In genomic region chr5:151772029-151772867, GRCh38 we compare ENCODE assay signal across 8 cellular contexts. TPM values are rescaled to one million over a fixed set of nuclear protein-coding genes. Genes with fewer than 3 reads are reported as not detected.
A peak's percentile ranks its signal among the peaks of the same experiment; 100 is the strongest.
DNase-seq lines count a peak whose midpoint lies in the region; ATAC-seq, FAIRE-seq and TF ChIP-seq lines count a peak whose summit lies in the region.

No MANE protein-coding gene starts in this region.

- peak; percentile 71 for DNase-seq in D341Med (ENCODE audit: low spot score)
- no peak for DNase-seq in brain microvascular endothelial cell
- DNase-seq in inferior parietal cortex (ENCODE audit: extremely low spot score) = peak; percentile 27
- no peak for DNase-seq in spleen
- no peak for DNase-seq in D721Med (ENCODE audit: insufficient read length, low spot score)

- H3K4me2 ChIP-seq in SU-DHL-6 (ENCODE audit: low read depth, low read length, poor library complexity, severe bottlenecking) = peak overlapping the region; percentile 97

- TF ChIP-seq CTCF in HEK293 (tag by site-specific recombination; IDR thresholded peaks at IDR 0.05) (0 out of 2 replicates have a peak, but pooled peaks have one; percentile 7), SU-DHL-6 (IDR thresholded peaks at IDR 0.05; ENCODE audit: insufficient read depth, low read length, poor library complexity, severe bottlenecking) (no peak), brain microvascular endothelial cell (IDR thresholded peaks at IDR 0.05; ENCODE audit: low read depth, low read length, missing control alignments) (no peak), spleen (IDR thresholded peaks at IDR 0.05 in 8 of 11, conservative IDR thresholded peaks at IDR 0.05 in 3 of 11) (no peak), D721Med (IDR thresholded peaks at IDR 0.05; ENCODE audit: insufficient read depth, missing control alignments) (no peak)

- H3K27me3 ChIP-seq in SU-DHL-6 (ENCODE audit: low read length) = no peaks in the 10 kb centered on the region
- H3K27me3 ChIP-seq in brain microvascular endothelial cell (replicated peaks) = no peaks in the 10 kb centered on the region
- no peaks in the 10 kb centered on the region for H3K27me3 ChIP-seq in spleen (replicated peaks in 1 of 7)

- intact Hi-C loops in spleen (cut with DNase I; ENCODE audit: low total_unique reads) = no loop called here

- no peak overlapping the region for H2AFZ ChIP-seq in SU-DHL-6 (ENCODE audit: low read depth, low read length, severe bottlenecking)

- no peaks in the 10 kb centered on the region for H3F3A ChIP-seq in SU-DHL-6 (ENCODE audit: insufficient read depth)

- peaks cover 0 to 17% of the 10 kb centered on the region in 2 experiments; a peak in 2 of 3 replicates for H3K36me3 ChIP-seq in HEK293 (ENCODE audit: control insufficient read depth in 2 of 2, insufficient read depth in 1 of 2, low read length in 2 of 2)
- peaks cover 30% of the 10 kb centered on the region for H3K36me3 ChIP-seq in SU-DHL-6 (ENCODE audit: low read length)
- H3K36me3 ChIP-seq in brain microvascular endothelial cell (replicated peaks) = no peaks in the 10 kb centered on the region
- H3K36me3 ChIP-seq in spleen = peaks cover 0 to 7% (median 0%) of the 10 kb centered on the region in 6 donors

- peak in 1 of 3 donors; percentile 4 for TF ChIP-seq POLR2A in spleen (IDR thresholded peaks at IDR 0.05)

- in situ Hi-C loops in brain microvascular endothelial cell (cut with HindIII; ENCODE audit: low pct_ligation_motif_present, low sequenced_read_pairs) = no loop called here

- H3K27ac ChIP-seq in HEK293 (ENCODE audit: extremely low read depth, low read depth, low read length) (peak overlapping the region; percentile 89), SU-DHL-6 (ENCODE audit: low read depth, low read length) (peak overlapping the region; percentile 85), brain microvascular endothelial cell (peak overlapping the region; percentile 68), spleen (peak overlapping the region; percentile 83 to 99 (median 96))

- POLR2A ChIA-PET in HEK293 (lab: Yijun Ruan, JAX) = interaction anchor here (0.5 to 4.7 kb wide), 26 partner anchors 8 to 598 kb away, joined by 3 to 58 read pairs (median 6); partner anchors contain the start of genes ATOX1, GM2A, SLC36A1 and SPARC

- peaks cover 51% of the 10 kb centered on the region for H3K79me2 ChIP-seq in SU-DHL-6 (ENCODE audit: insufficient read depth, low read length)

- peaks cover 44% of the 10 kb centered on the region for H4K20me1 ChIP-seq in SU-DHL-6 (ENCODE audit: low read depth, low read length)

- peak overlapping the region; percentile 93 for H3K9ac ChIP-seq in SU-DHL-6 (ENCODE audit: low read length)

- H3K4me1 ChIP-seq in HEK293 (ENCODE audit: control insufficient read depth, insufficient read depth, low read length) (peaks cover 16% of the 10 kb centered on the region), spleen (peaks cover 23 to 64% (median 58%) of the 10 kb centered on the region in 6 donors)

- WGBS in spleen, 5 donors = 0 to 1% (median 0%) methylated on average over 41 to 87 of the region's 87 CpGs

- H3K4me3 ChIP-seq in HEK293 (ENCODE audit: low read depth, low read length) = peak overlapping the region; percentile 89
- H3K4me3 ChIP-seq in SU-DHL-6 (ENCODE audit: insufficient read depth, low read length, poor library complexity, severe bottlenecking) = peak overlapping the region; percentile 97
- H3K4me3 ChIP-seq in brain microvascular endothelial cell (ENCODE audit: low read depth, low read length) = peak overlapping the region; percentile 95
- H3K4me3 ChIP-seq in spleen = peak overlapping the region; percentile 78 to 94 (median 84)

- FAIRE-seq in D721Med (lab: Jason Lieb, UNC) = no peak

- ATAC-seq in HG03045 (IDR thresholded peaks at IDR 0.05; ENCODE audit: unreplicated experiment) = no peak

- CTCF ChIA-PET in HEK293 (lab: Yijun Ruan, JAX) = interaction anchor here (0.6 to 2.3 kb wide), 3 partner anchors 13 to 189 kb away, joined by 3 to 5 read pairs (median 5); no protein-coding TSS in a partner anchor

- no peaks in the 10 kb centered on the region for H3K9me2 ChIP-seq in SU-DHL-6 (replicated peaks; ENCODE audit: insufficient read depth, low read length)

- H3K9me3 ChIP-seq in HEK293 (ENCODE audit: control insufficient read depth, insufficient read depth, low read depth, low read length) = no peaks in the 10 kb centered on the region
- no peaks in the 10 kb centered on the region for H3K9me3 ChIP-seq in SU-DHL-6 (ENCODE audit: insufficient read depth, low read length)
- H3K9me3 ChIP-seq in spleen = no peaks in the 10 kb centered on the region

TF ChIP-seq in HEK293, 187 proteins besides CTCF, POLR2A, EP300 and RAD21 (continues in another document):
- TF ChIP-seq ZNF549 (tag by site-specific recombination; IDR thresholded peaks at IDR 0.05) (no peak), ZNF37A (tag by site-specific recombination; IDR thresholded peaks at IDR 0.05) (no peak), SALL2 (tag by site-specific recombination; IDR thresholded peaks at IDR 0.05; ENCODE audit: borderline replicate concordance) (no peak), ZNF248 (tag by site-specific recombination; IDR thresholded peaks at IDR 0.05) (no peak), BCL11A (tag by site-specific recombination; IDR thresholded peaks at IDR 0.05; ENCODE audit: low read depth) (no peak), ZNF239 (tag by site-specific recombination; IDR thresholded peaks at IDR 0.05) (no peak), ZNF354C (tag by site-specific recombination; IDR thresholded peaks at IDR 0.05; ENCODE audit: borderline replicate concordance, low read depth) (no peak), ZNF701 (tag by site-specific recombination; IDR thresholded peaks at IDR 0.05) (no peak), ZNF146 (tag by site-specific recombination; IDR thresholded peaks at IDR 0.05) (no peak), ZNF335 (tag by site-specific recombination; conservative IDR thresholded peaks at IDR 0.05) (no peak; the same call in 1 of the 2 replicates), GLI4 (tag by site-specific recombination; IDR thresholded peaks at IDR 0.05) (no peak), ZNF169 (tag by site-specific recombination; IDR thresholded peaks at IDR 0.05) (no peak), ZNF513 (tag by site-specific recombination; IDR thresholded peaks at IDR 0.05) (no peak), ZBTB1 (tag by site-specific recombination; IDR thresholded peaks at IDR 0.05) (no peak; the same call in 1 of the 2 replicates), ZNF561 (tag by site-specific recombination; IDR thresholded peaks at IDR 0.05; ENCODE audit: borderline replicate concordance) (no peak), ZBTB6 (tag by site-specific recombination; IDR thresholded peaks at IDR 0.05) (no peak), MEIS1 (CRISPR knock-in tag; IDR thresholded peaks at IDR 0.05; ENCODE audit: borderline replicate concordance) (no peak), ZNF132 (tag by site-specific recombination; IDR thresholded peaks at IDR 0.05; ENCODE audit: borderline replicate concordance) (no peak), ZNF2 (tag by site-specific recombination; IDR thresholded peaks at IDR 0.05) (0 out of 2 replicates have a peak, but pooled peaks have one; percentile 27), ZNF366 (tag by site-specific recombination; conservative IDR thresholded peaks at IDR 0.05) (no peak), ZNF324 (tag by site-specific recombination; IDR thresholded peaks at IDR 0.05) (no peak), ZNF121 (tag by site-specific recombination; IDR thresholded peaks at IDR 0.05) (no peak)
- TF ChIP-seq, protein P1, sequence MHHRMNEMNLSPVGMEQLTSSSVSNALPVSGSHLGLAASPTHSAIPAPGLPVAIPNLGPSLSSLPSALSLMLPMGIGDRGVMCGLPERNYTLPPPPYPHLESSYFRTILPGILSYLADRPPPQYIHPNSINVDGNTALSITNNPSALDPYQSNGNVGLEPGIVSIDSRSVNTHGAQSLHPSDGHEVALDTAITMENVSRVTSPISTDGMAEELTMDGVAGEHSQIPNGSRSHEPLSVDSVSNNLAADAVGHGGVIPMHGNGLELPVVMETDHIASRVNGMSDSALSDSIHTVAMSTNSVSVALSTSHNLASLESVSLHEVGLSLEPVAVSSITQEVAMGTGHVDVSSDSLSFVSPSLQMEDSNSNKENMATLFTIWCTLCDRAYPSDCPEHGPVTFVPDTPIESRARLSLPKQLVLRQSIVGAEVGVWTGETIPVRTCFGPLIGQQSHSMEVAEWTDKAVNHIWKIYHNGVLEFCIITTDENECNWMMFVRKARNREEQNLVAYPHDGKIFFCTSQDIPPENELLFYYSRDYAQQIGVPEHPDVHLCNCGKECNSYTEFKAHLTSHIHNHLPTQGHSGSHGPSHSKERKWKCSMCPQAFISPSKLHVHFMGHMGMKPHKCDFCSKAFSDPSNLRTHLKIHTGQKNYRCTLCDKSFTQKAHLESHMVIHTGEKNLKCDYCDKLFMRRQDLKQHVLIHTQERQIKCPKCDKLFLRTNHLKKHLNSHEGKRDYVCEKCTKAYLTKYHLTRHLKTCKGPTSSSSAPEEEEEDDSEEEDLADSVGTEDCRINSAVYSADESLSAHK (tag by site-specific recombination; IDR thresholded peaks at IDR 0.05) = no peak

RNA-seq across cellular contexts. Expression of gene G3BP1, which starts 0.5 kb away (rescaled TPM):
- total RNA-seq in spleen = 100 to 1,000 TPM; 145 to 167 (median 159) TPM
- polyA plus RNA-seq in spleen = 10 to 100 TPM; 16.1 to 37.1 (median 31.1) TPM

RNA-seq across cellular contexts. Expression of gene ATOX1, which starts 13.8 kb away (rescaled TPM):
- 100 to 1,000 TPM in 1 of 7 donors, 10 to 100 TPM in 6; 63.7 to 101 (median 92.9) TPM for total RNA-seq in spleen
- 100 to 1,000 TPM; 146 to 263 (median 211) TPM for polyA plus RNA-seq in spleen

Comparison
In these comparisons a context has a peak if more than half of its experiments do, and no peak if none do; other contexts are left out.
1. DNase-seq: peak in D341Med (single experiment) and inferior parietal cortex (single experiment); none in brain microvascular endothelial cell (single experiment), spleen (single experiment) and D721Med (single experiment).
2. Peak in every context shown above with its lines, with median percentiles within 50 percentile points of each other: H3K27ac ChIP-seq and H3K4me3 ChIP-seq.